Comparison of ENCODE assay signal across 16 cellular contexts in the genomic region with DNA sequence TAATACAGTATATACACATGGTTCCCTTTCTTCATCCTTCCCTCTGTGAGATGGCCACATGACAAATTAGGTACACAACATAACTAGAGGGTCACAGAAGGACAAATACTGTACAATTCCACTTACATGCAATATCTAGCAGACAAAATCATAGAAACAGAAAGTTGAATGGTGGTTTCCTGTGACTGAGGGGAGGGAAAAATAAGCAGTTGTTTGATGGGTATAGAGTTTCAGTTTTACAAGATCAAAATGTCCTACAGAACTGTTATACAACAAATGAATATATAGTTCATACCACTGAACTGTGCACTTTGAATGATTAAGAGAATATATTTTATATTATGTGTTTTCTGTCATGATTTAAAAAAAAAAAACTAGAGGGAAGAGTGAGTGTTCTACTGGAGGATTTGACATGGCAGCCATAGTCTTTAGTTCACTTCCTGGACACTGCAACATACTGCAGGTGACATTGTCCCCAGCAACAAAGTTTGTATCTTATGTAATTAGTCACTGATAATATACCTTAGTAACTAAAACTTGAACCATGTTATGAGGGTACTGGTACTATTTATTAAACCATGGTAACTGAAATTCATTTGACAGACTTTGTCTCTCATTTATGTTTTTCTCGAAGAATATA.
DNase-seq lines count a peak whose midpoint lies in the region; ATAC-seq, FAIRE-seq and TF ChIP-seq lines count a peak whose summit lies in the region.
"Had no signal": no experiment of that assay in that cellular context is flagged by ENCODE, and none has a peak within 500 bp of the region (broad histone marks: within the 10 kb centered on the region; RNA-seq: fewer than 3 reads in every experiment).

No MANE protein-coding gene starts in this region.

- H3F3A ChIP-seq in MM.1S (ENCODE audit: insufficient read depth, low read length), result peaks cover 3% of the 10 kb centered on the region; the same call in 1 of the 2 replicates

- no peak for FAIRE-seq in HTR-8/SVneo (lab: Jason Lieb, UNC)

- H3K4me1 ChIP-seq in MM.1S (ENCODE audit: low read length), result peaks cover 10% of the 10 kb centered on the region

- no peaks in the 10 kb centered on the region for H3K9me2 ChIP-seq in MM.1S (replicated peaks; ENCODE audit: insufficient read depth, low read length)

- H4K20me1 ChIP-seq in MM.1S (ENCODE audit: insufficient read depth, low read length), result no peaks in the 10 kb centered on the region
- H4K20me1 ChIP-seq: BLaER1 had no signal

- peak; percentile 68 for DNase-seq in MM.1S
- DNase-seq in HTR-8/SVneo (ENCODE audit: insufficient read length, low spot score), result no peak
- DNase-seq in head of caudate nucleus, result no peak
- DNase-seq in NCI-H748 (lab: John Stamatoyannopoulos, UW; ENCODE audit: unreplicated experiment), result no peak
- no peak for DNase-seq in stimulated activated CD4-positive, alpha-beta T cell treated with anti-CD3 and anti-CD28 coated beads, Interleukin-2, amount 100 ng/mL, for 48 hours
- DNase-seq: cortex of kidney; NCI-H1092 treated with DMSO at 0.1 percent for 48 hours; stimulated activated CD4-positive, alpha-beta T cell treated with anti-CD3 and anti-CD28 coated beads, Interleukin-4, amount 100 ng/mL, for 24 hours had no signal

- no peaks in the 10 kb centered on the region for H3K79me2 ChIP-seq in MM.1S (ENCODE audit: low read length)

- TF ChIP-seq CTCF in MM.1S (IDR thresholded peaks at IDR 0.05; ENCODE audit: low read length), result no peak

- no peaks in the 10 kb centered on the region for H3K27me3 ChIP-seq in MM.1S (replicated peaks; ENCODE audit: insufficient read depth, low read length)
- H3K27me3 ChIP-seq: BLaER1 had no signal

- H3K4me3 ChIP-seq in MM.1S (ENCODE audit: low read length), result no peak overlapping the region
- H3K4me3 ChIP-seq: BLaER1, thoracic aorta had no signal

- no peak overlapping the region for H3K9ac ChIP-seq in MM.1S (ENCODE audit: low read length)
- H3K9ac ChIP-seq: BLaER1, parathyroid adenoma had no signal

- intact Hi-C loops in head of caudate nucleus (cut with DNase I), result no loop called here

- no peak overlapping the region for H3K27ac ChIP-seq in MM.1S (ENCODE audit: low read length)
- H3K27ac ChIP-seq: BLaER1, HL-60, parathyroid adenoma, thoracic aorta had no signal

- ATAC-seq in GM18511 (IDR thresholded peaks at IDR 0.05; ENCODE audit: unreplicated experiment), result peak; percentile 92
- ATAC-seq in GM19467 (IDR thresholded peaks at IDR 0.05; ENCODE audit: unreplicated experiment), result peak; percentile 91
- ATAC-seq in HG02973 (IDR thresholded peaks at IDR 0.05; ENCODE audit: unreplicated experiment), result peak; percentile 93
- ATAC-seq: Panc1 had no signal

- H3K36me3 ChIP-seq in MM.1S (replicated peaks; ENCODE audit: insufficient read depth, low read length), result no peaks in the 10 kb centered on the region
- H3K36me3 ChIP-seq: BLaER1, thoracic aorta had no signal

- H3K4me2 ChIP-seq in MM.1S (ENCODE audit: low read depth, low read length), result peak overlapping the region; percentile 17; the same call in 1 of the 2 replicates
- H3K4me2 ChIP-seq: BLaER1 had no signal

- no peaks in the 10 kb centered on the region for H3K9me3 ChIP-seq in MM.1S (replicated peaks; ENCODE audit: insufficient read depth, low read length)

- H2AFZ ChIP-seq in MM.1S (ENCODE audit: low read length), result no peak overlapping the region
- H2AFZ ChIP-seq: parathyroid adenoma had no signal
